1 cellular context compared by ENCODE assay signal in the genomic region with DNA sequence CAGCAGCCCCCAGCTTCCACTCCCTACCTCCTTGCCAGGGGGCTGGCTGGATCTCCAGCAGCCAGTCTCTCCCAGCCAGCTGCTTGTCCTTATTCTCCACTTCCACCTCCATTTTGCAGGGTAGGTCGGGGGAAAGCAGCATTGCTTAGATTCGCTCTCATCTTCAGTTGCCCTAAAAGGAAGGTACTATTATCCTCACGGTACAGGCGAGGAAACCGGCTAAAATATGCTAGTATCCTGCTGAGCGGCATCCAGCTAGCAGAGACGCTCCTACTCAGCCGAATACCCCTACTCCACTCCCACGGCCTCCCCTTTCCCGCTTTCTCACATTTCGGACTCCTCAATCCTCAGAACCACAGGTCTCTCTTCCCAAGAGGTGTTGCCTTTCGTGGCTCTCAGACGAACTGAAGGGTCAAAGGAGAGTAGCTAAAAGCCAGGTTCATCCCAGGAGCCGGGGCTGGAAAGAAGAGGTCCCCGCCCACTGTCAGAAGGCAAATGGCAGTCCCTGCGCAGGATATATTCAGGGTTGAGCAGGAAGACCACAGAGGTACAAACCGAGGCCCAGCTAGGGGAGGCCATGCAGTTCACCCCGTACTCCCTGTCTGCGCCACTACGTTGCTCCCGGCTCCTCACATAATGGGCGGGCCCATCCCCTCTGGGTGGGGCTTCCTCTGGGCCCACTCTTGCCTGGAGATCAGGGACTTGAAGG.
TF ChIP-seq lines count a peak whose summit lies in the region.

No MANE protein-coding gene starts in this region.

TF ChIP-seq in K562, 482 proteins besides CTCF, POLR2A, EP300 and RAD21:
- no peak for TF ChIP-seq VEZF1 (CRISPR knock-in tag; IDR thresholded peaks at IDR 0.05)
TF ChIP-seq in K562: peak in this region for 0.
